Comparison of ENCODE assay signal across 15 cellular contexts in the genomic region with DNA sequence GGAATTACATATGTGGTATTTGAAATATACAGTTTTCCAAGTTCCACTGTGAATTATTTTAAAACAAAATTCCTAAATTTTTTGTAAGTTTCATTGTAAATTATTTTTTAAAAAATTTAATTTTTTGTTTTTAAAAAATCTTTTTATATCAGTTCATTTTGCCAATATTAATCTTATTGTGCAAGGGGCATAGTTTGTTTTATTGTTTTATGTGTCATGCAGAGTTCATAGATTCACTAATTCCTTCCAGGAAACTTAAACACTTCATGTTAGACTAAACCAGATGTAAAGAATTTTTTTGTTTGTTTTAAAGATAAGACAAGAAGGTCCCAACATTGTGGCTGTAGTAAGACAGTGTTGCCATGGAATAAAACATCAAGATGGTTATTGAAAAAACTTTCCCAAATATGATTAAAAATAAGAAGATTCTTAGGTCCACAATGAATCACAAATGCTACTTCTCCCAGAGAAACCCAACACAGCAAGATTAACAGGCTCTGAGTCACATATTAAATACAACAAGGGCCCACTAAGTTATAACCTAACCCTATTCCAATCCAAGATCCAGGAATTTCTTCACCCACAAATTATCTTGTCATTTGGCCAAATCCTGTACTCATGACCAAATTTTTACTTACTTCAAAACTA.
DNase-seq lines count a peak whose midpoint lies in the region; ATAC-seq and TF ChIP-seq lines count a peak whose summit lies in the region.
"Had no signal": no experiment of that assay in that cellular context is flagged by ENCODE, and none has a peak within 500 bp of the region (broad histone marks: within the 10 kb centered on the region; RNA-seq: fewer than 3 reads in every experiment).

No MANE protein-coding gene starts in this region.

- no peaks in the 10 kb centered on the region for H3K27me3 ChIP-seq in foreskin keratinocyte
- H3K27me3 ChIP-seq: suprapubic skin had no signal

- H3K27ac ChIP-seq in foreskin keratinocyte: peak overlapping the region; percentile 5
- H3K27ac ChIP-seq: 22Rv1, suprapubic skin had no signal

- ATAC-seq in foreskin keratinocyte (peak; percentile 86), GM19395 (IDR thresholded peaks at IDR 0.05; ENCODE audit: unreplicated experiment) (no peak)

- TF ChIP-seq CTCF in foreskin keratinocyte (conservative IDR thresholded peaks at IDR 0.05): no peak

- DNase-seq in SIG-M5 treated with dmso at 0.1 percent for 504 hours (lab: John Stamatoyannopoulos, UW; ENCODE audit: unreplicated experiment) (peak; percentile 20), SIG-M5 (lab: John Stamatoyannopoulos, UW) (no peak), amniotic epithelial cell (ENCODE audit: low read depth) (peak; percentile 90), foreskin keratinocyte (peak; percentile 72 to 80), smooth muscle cell of the brain vasculature (ENCODE audit: low read depth, low spot score) (peak; percentile 26), NCI-H1048 (lab: John Stamatoyannopoulos, UW) (no peak)
- DNase-seq in activated CD8-positive, alpha-beta memory T cell treated with anti-CD3 and anti-CD28 coated beads, Interleukin-2, amount 50 U/mL, for 48 hours: no peak
- DNase-seq: activated CD4-positive, CD25-positive, alpha-beta regulatory T cell treated with anti-CD3 and anti-CD28 coated beads, Interleukin-2, amount 50 U/mL, for 72 hours; cortex of kidney; hippocampal formation; MV-4-11; NCI-H524 had no signal

- peaks cover 16% of the 10 kb centered on the region for H3K4me1 ChIP-seq in foreskin keratinocyte

Comparison
In these comparisons a context has a peak if more than half of its experiments do, and no peak if none do; other contexts are left out.
1. DNase-seq: peak in SIG-M5 treated with dmso at 0.1 percent for 504 hours (single experiment), amniotic epithelial cell (single experiment), foreskin keratinocyte (2 of 2) and smooth muscle cell of the brain vasculature (single experiment); none in SIG-M5 (single experiment), NCI-H1048 (single experiment) and activated CD8-positive, alpha-beta memory T cell treated with anti-CD3 and anti-CD28 coated beads, Interleukin-2, amount 50 U/mL, for 48 hours (single experiment).